ENCODE assay signal across 8 cellular contexts in the genomic region with DNA sequence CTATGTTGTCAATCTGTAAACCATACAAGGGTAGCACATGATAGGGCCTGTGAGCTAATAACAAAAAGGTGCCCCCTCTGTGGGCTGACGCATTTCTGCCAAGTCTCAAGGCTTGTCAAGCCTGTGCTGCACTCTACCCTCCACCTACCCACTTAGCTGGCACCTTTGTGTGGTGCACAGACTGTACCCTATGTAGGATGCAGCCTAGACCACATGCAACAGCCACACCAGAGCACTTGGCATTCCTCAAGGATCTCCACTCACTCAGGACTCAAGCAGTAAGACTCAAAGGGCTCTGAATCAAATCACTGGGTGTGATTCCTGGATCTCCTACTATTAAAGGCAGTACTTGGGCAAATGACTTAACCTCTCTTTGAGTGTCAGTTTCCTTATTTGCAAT.
"Had no signal": no experiment of that assay in that cellular context is flagged by ENCODE, and none has a peak within 500 bp of the region (broad histone marks: within the 10 kb centered on the region; RNA-seq: fewer than 3 reads in every experiment).

No MANE protein-coding gene starts in this region.

- H3K4me3 ChIP-seq: GM12878 had no signal

- DNase-seq: GDM1, GF-D8 had no signal

- ATAC-seq: GM12878 had no signal

- FAIRE-seq: G401.6, GM12878, GM12891, GM12892, GM18507, GM19239 had no signal
